ENCODE assay signal across 17 cellular contexts in the genomic region with DNA sequence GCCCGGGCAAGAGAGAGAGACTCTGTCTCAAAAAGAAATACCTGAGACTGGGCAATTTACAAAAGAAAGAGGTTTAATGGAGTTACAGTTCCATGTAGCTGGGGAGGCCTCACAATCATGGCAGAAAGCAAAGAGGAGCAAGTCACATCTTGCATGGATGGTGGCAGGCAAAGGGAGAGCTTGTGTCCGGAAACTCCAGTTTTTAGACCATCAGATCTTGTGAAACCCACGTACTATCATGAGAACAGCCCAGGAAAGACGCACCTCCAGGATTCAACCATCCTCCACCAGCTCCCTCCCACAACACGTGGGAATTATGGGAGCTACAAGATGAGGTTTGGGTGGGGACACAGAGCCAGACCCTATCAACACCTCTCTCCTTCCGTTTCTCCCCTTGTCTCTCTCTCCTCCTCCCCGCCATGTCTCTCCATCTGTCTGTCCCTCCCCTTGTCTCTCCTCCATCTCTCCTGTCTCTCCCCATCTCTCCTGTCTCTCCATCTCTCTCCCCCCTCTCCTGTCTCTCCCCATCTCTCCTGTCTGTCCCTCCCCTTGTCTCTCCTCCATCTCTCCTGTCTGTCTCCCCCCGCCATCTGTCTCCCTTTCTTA. TPM values are rescaled to one million over a fixed set of nuclear protein-coding genes. Genes with fewer than 3 reads are reported as not detected.
DNase-seq lines count a peak whose midpoint lies in the region; ATAC-seq and TF ChIP-seq lines count a peak whose summit lies in the region.
"Had no signal": no experiment of that assay in that cellular context is flagged by ENCODE, and none has a peak within 500 bp of the region (broad histone marks: within the 10 kb centered on the region; RNA-seq: fewer than 3 reads in every experiment).

No MANE protein-coding gene starts in this region.

- CTCF ChIA-PET in Calu3 (lab: Charles Lee): no interaction called here
- CTCF ChIA-PET in activated CD8-positive, alpha-beta T cell treated with anti-CD3 and anti-CD28 coated beads for 36 hours (lab: Charles Lee): no interaction called here

- no peak for TF ChIP-seq POLR2A in testis (IDR thresholded peaks at IDR 0.05)

- H3K4me1 ChIP-seq in testis: no peaks in the 10 kb centered on the region

- TF ChIP-seq CTCF in Calu3 (IDR thresholded peaks at IDR 0.05; ENCODE audit: unreplicated experiment) (no peak), testis (IDR thresholded peaks at IDR 0.05) (no peak)
- TF ChIP-seq CTCF in activated CD8-positive, alpha-beta T cell treated with anti-CD3 and anti-CD28 coated beads for 36 hours (IDR thresholded peaks at IDR 0.05): no peak

- H3K4me3 ChIP-seq in testis: no peak overlapping the region
- H3K4me3 ChIP-seq: dorsolateral prefrontal cortex, pancreas, stomach had no signal

- no peaks in the 10 kb centered on the region for H3K27me3 Mint-ChIP-seq in Calu3 (ENCODE audit: unreplicated experiment)
- H3K27me3 Mint-ChIP-seq in activated CD8-positive, alpha-beta T cell treated with anti-CD3 and anti-CD28 coated beads for 36 hours: no peaks in the 10 kb centered on the region
- no peaks in the 10 kb centered on the region for H3K27me3 Mint-ChIP-seq in memory B cell
- H3K27me3 Mint-ChIP-seq: brain had no signal

- H3K4me3 Mint-ChIP-seq in Calu3 (ENCODE audit: low read depth, unreplicated experiment): no peak overlapping the region
- H3K4me3 Mint-ChIP-seq in activated CD8-positive, alpha-beta T cell treated with anti-CD3 and anti-CD28 coated beads for 36 hours: no peak overlapping the region
- H3K4me3 Mint-ChIP-seq in memory B cell: no peak overlapping the region
- H3K4me3 Mint-ChIP-seq: brain had no signal

- DNase-seq in NCI-H82 (lab: John Stamatoyannopoulos, UW) (peak; percentile 47), NCI-H82 treated with DMSO at 0.1 percent for 48 hours (lab: John Stamatoyannopoulos, UW; ENCODE audit: unreplicated experiment) (no peak), Calu3 (no peak), memory B cell (ENCODE audit: low spot score in 2 of 2) (no peak), testis (no peak), NCI-H526 treated with DMSO at 0.1 percent for 48 hours (lab: John Stamatoyannopoulos, UW) (no peak)
- DNase-seq in activated CD8-positive, alpha-beta T cell treated with anti-CD3 and anti-CD28 coated beads for 36 hours: no peak
- DNase-seq: dorsolateral prefrontal cortex, Karpas-422, kidney glomerular epithelial cell, NCI-H1436 treated with DMSO at 0.1 percent for 48 hours, small intestine, stomach had no signal

- WGBS in testis, 2 donors: 83 to 88% methylated on average over 8 of the region's 8 CpGs

- H3K36me3 Mint-ChIP-seq in Calu3 (ENCODE audit: insufficient read depth, unreplicated experiment): peaks cover 44% of the 10 kb centered on the region
- H3K36me3 Mint-ChIP-seq in activated CD8-positive, alpha-beta T cell treated with anti-CD3 and anti-CD28 coated beads for 36 hours (ENCODE audit: low read depth): peaks cover 64% of the 10 kb centered on the region
- peaks cover 21% of the 10 kb centered on the region for H3K36me3 Mint-ChIP-seq in memory B cell

- no TSS peak for BruUV-seq in Calu3 (replicated peaks; lab: Mats Ljungman, UMichigan)

- no peaks in the 10 kb centered on the region for H3K27me3 ChIP-seq in testis
- H3K27me3 ChIP-seq: dorsolateral prefrontal cortex, pancreas had no signal

- H3K27ac Mint-ChIP-seq in Calu3 (ENCODE audit: unreplicated experiment) (peak overlapping the region; percentile 3), memory B cell (peak overlapping the region; percentile 86)
- H3K27ac Mint-ChIP-seq in activated CD8-positive, alpha-beta T cell treated with anti-CD3 and anti-CD28 coated beads for 36 hours: peak overlapping the region; percentile 40

- POLR2A ChIA-PET in activated CD8-positive, alpha-beta T cell treated with anti-CD3 and anti-CD28 coated beads for 36 hours (lab: Charles Lee): interaction anchor here (0.7 to 10.0 kb wide), 11 partner anchors 9 to 174 kb away, joined by 3 to 148 read pairs (median 6); a partner anchor contains a TSS

- H3K4me1 Mint-ChIP-seq in Calu3 (ENCODE audit: low read depth, unreplicated experiment): no peaks in the 10 kb centered on the region
- peaks cover 58% of the 10 kb centered on the region for H3K4me1 Mint-ChIP-seq in activated CD8-positive, alpha-beta T cell treated with anti-CD3 and anti-CD28 coated beads for 36 hours (ENCODE audit: low read depth)
- H3K4me1 Mint-ChIP-seq in memory B cell: peaks cover 30% of the 10 kb centered on the region
- H3K4me1 Mint-ChIP-seq: brain had no signal

- no peaks in the 10 kb centered on the region for H3K9me3 ChIP-seq in testis
- H3K9me3 ChIP-seq: pancreas, stomach had no signal

- intact Hi-C loops in Calu3 (cut with micrococcal nuclease; ENCODE audit: unreplicated experiment) (no loop called here), testis (cut with DNase I; ENCODE audit: low total_unique reads) (no loop called here)
- intact Hi-C loops in activated CD8-positive, alpha-beta T cell treated with anti-CD3 and anti-CD28 coated beads for 36 hours (cut with micrococcal nuclease): no loop called here

- no peaks in the 10 kb centered on the region for H3K36me3 ChIP-seq in testis (ENCODE audit: low read depth, missing control alignments)

- H3K27ac ChIP-seq in testis: no peak overlapping the region
- H3K27ac ChIP-seq: pancreas, stomach had no signal

- no peak for ATAC-seq in activated CD8-positive, alpha-beta T cell treated with anti-CD3 and anti-CD28 coated beads for 36 hours
- no peak for ATAC-seq in memory B cell (ENCODE audit: low read depth)
- no peak for ATAC-seq in GM18867 (IDR thresholded peaks at IDR 0.05; ENCODE audit: unreplicated experiment)
- ATAC-seq: activated CD4-positive, CD25-positive, alpha-beta regulatory T cell treated with anti-CD3 and anti-CD28 coated beads, Interleukin-2, amount 50 U/mL, for 24 hours; pancreas had no signal

- H3K9me3 Mint-ChIP-seq in Calu3 (ENCODE audit: low read depth, unreplicated experiment): no peaks in the 10 kb centered on the region
- no peaks in the 10 kb centered on the region for H3K9me3 Mint-ChIP-seq in activated CD8-positive, alpha-beta T cell treated with anti-CD3 and anti-CD28 coated beads for 36 hours
- H3K9me3 Mint-ChIP-seq in memory B cell: no peaks in the 10 kb centered on the region
- H3K9me3 Mint-ChIP-seq: brain had no signal

RNA-seq across cellular contexts. Expression of a gene that starts 10.0 kb away (rescaled TPM):
- 141 and 144 TPM in 2 replicates for total RNA-seq in Calu3 (2022)
- 100 to 1,000 TPM; 271 to 282 TPM for total RNA-seq in activated CD8-positive, alpha-beta T cell treated with anti-CD3 and anti-CD28 coated beads for 36 hours
- total RNA-seq in testis: 100 to 1,000 TPM in 1 of 2 donors, 10 to 100 TPM in 1; 96.5 to 143 TPM
- polyA plus RNA-seq in testis (ENCODE audit: insufficient read depth, low read depth, low replicate concordance): 246 TPM

RNA-seq across cellular contexts. Expression of a gene that starts 18.2 kb away (rescaled TPM):
- total RNA-seq in Calu3 (2022): 10.4 and 12.0 TPM in 2 replicates
- 100 to 1,000 TPM; 136 to 150 TPM for total RNA-seq in activated CD8-positive, alpha-beta T cell treated with anti-CD3 and anti-CD28 coated beads for 36 hours
- 10 to 100 TPM; 20.7 to 31.7 TPM for total RNA-seq in testis
- 14.1 TPM for polyA plus RNA-seq in testis (ENCODE audit: insufficient read depth, low read depth, low replicate concordance)

RNA-seq across cellular contexts. Expression of a gene that starts 18.6 kb away (rescaled TPM):
- 246 and 251 TPM in 2 replicates for total RNA-seq in Calu3 (2022)
- total RNA-seq in activated CD8-positive, alpha-beta T cell treated with anti-CD3 and anti-CD28 coated beads for 36 hours: 100 to 1,000 TPM; 224 to 232 TPM
- 1,000 to 10,000 TPM; 1,153 to 1,773 TPM for total RNA-seq in testis
- 1,893 TPM for polyA plus RNA-seq in testis (ENCODE audit: insufficient read depth, low read depth, low replicate concordance)

RNA-seq across cellular contexts. Expression of a gene that starts 45.2 kb away (rescaled TPM):
- 22.7 and 24.3 TPM in 2 replicates for total RNA-seq in Calu3 (2022)
- total RNA-seq in activated CD8-positive, alpha-beta T cell treated with anti-CD3 and anti-CD28 coated beads for 36 hours: 10 to 100 TPM; 14.0 to 14.6 TPM
- 10 to 100 TPM; 12.1 to 14.6 TPM for total RNA-seq in testis
- 7.3 TPM for polyA plus RNA-seq in testis (ENCODE audit: insufficient read depth, low read depth, low replicate concordance)

RNA-seq across cellular contexts. Expression of a gene that starts 58.7 kb away (rescaled TPM):
- 135 and 151 TPM in 2 replicates for total RNA-seq in Calu3 (2022)
- 10 to 100 TPM; 97.4 to 98.3 TPM for total RNA-seq in activated CD8-positive, alpha-beta T cell treated with anti-CD3 and anti-CD28 coated beads for 36 hours
- total RNA-seq in testis: 10 to 100 TPM; 19.1 to 28.0 TPM
- polyA plus RNA-seq in testis (ENCODE audit: insufficient read depth, low read depth, low replicate concordance): 36.4 TPM

Comparison
In these comparisons a context has a peak if more than half of its experiments do, and no peak if none do; other contexts are left out.
1. H3K27ac Mint-ChIP-seq: peak in every context shown above with its lines; median percentile 86 in memory B cell; 40 in activated CD8-positive, alpha-beta T cell treated with anti-CD3 and anti-CD28 coated beads for 36 hours; 3 in Calu3.
2. RNA of a gene that starts 18.2 kb away (total RNA-seq): 136 to 150 TPM in activated CD8-positive, alpha-beta T cell treated with anti-CD3 and anti-CD28 coated beads for 36 hours; 20.7 to 31.7 TPM in testis and 10.4 to 12.0 TPM in Calu3; every median in the first group is over 4 times any median in the second.